In genomic region chr18:66393463-66393862, GRCh38 we compare ENCODE assay signal across 17 cellular contexts.
DNase-seq lines count a peak whose midpoint lies in the region; ATAC-seq and TF ChIP-seq lines count a peak whose summit lies in the region.
"Had no signal": no experiment of that assay in that cellular context is flagged by ENCODE, and none has a peak within 500 bp of the region (broad histone marks: within the 10 kb centered on the region; RNA-seq: fewer than 3 reads in every experiment).

No MANE protein-coding gene starts in this region.

- WGBS in mesendoderm (ENCODE audit: extremely low coverage, insufficient coverage, low lambda C conversion rate) = no CpG with 5 or more reads among the region's 1 CpG

- no peak overlapping the region for H4K5ac ChIP-seq in mesendoderm (ENCODE audit: low read length)

- no peaks in the 10 kb centered on the region for H3K27me3 ChIP-seq in A673 (replicated peaks; ENCODE audit: insufficient read depth, low read depth, low read length, poor library complexity)
- no peaks in the 10 kb centered on the region for H3K27me3 ChIP-seq in Karpas-422 (ENCODE audit: low read length)
- no peaks in the 10 kb centered on the region for H3K27me3 ChIP-seq in mesendoderm (ENCODE audit: insufficient read depth, low read length, poor library complexity)
- H3K27me3 ChIP-seq: SJSA1 had no signal

- H3K36me3 ChIP-seq in A673 (ENCODE audit: insufficient read depth, low read length, poor library complexity, severe bottlenecking) = no peaks in the 10 kb centered on the region
- no peaks in the 10 kb centered on the region for H3K36me3 ChIP-seq in Karpas-422 (ENCODE audit: insufficient read depth, low read length)
- H3K36me3 ChIP-seq in mesendoderm (ENCODE audit: control insufficient read depth, insufficient read depth, low read length) = no peaks in the 10 kb centered on the region
- H3K36me3 ChIP-seq: SJSA1 had no signal

- no peak overlapping the region for H3K4me3 ChIP-seq in A673 (ENCODE audit: low read depth, low read length, poor library complexity, severe bottlenecking)
- H3K4me3 ChIP-seq in Karpas-422 (ENCODE audit: low read length) = peak overlapping the region; percentile 37
- no peak overlapping the region for H3K4me3 ChIP-seq in mesendoderm (ENCODE audit: low read length)
- H3K4me3 ChIP-seq: SJSA1 had no signal

- intact Hi-C loops in A673 (cut with micrococcal nuclease; ENCODE audit: unreplicated experiment) = no loop called here

- H2BK15ac ChIP-seq in mesendoderm (replicated peaks; ENCODE audit: low read depth) = no peak overlapping the region

- no peaks in the 10 kb centered on the region for H4K20me1 ChIP-seq in Karpas-422 (ENCODE audit: insufficient read depth, low read depth, low read length)

- H3K23ac ChIP-seq in mesendoderm (ENCODE audit: low read length) = no peak overlapping the region

- H3K9me3 ChIP-seq in A673 (ENCODE audit: low read depth, low read length, poor library complexity, severe bottlenecking) = no peaks in the 10 kb centered on the region
- peaks cover 56% of the 10 kb centered on the region for H3K9me3 ChIP-seq in Karpas-422 (ENCODE audit: low read length)

- no peaks in the 10 kb centered on the region for H3K79me1 ChIP-seq in mesendoderm (ENCODE audit: low read length)

- H3K4me1 Mint-ChIP-seq in WTC11 = no peaks in the 10 kb centered on the region
- H3K4me1 Mint-ChIP-seq in activated CD4-positive, alpha-beta memory T cell treated with anti-CD3 and anti-CD28 coated beads, Interleukin-2, amount 10 ng/mL, durations not matched to agents 7 days and 5 days = no peaks in the 10 kb centered on the region
- H3K4me1 Mint-ChIP-seq: CD8-positive, alpha-beta memory T cell had no signal

- H2BK5ac ChIP-seq in mesendoderm (ENCODE audit: low read length) = no peak overlapping the region

- no peak overlapping the region for H3K56ac ChIP-seq in mesendoderm (ENCODE audit: low read length)

- no peak overlapping the region for H3K27ac Mint-ChIP-seq in WTC11
- H3K27ac Mint-ChIP-seq in activated CD4-positive, alpha-beta memory T cell treated with anti-CD3 and anti-CD28 coated beads, Interleukin-2, amount 10 ng/mL, durations not matched to agents 7 days and 5 days = no peak overlapping the region
- H3K27ac Mint-ChIP-seq: CD8-positive, alpha-beta memory T cell had no signal

- POLR2A ChIA-PET in A673 (lab: Charles Lee; ENCODE audit: low non-redundant PET) = interaction anchor here (0.6 kb wide), 1 partner anchor 444 kb away, joined by 3 read pairs; no protein-coding TSS in a partner anchor
- POLR2A ChIA-PET in WTC11 (lab: Charles Lee) = no interaction called here
- POLR2A ChIA-PET in activated CD4-positive, alpha-beta memory T cell treated with anti-CD3 and anti-CD28 coated beads, Interleukin-2, amount 10 ng/mL, durations not matched to agents 7 days and 5 days (lab: Charles Lee) = no interaction called here

- H3K4me1 ChIP-seq in A673 (ENCODE audit: insufficient read depth, low read length, poor library complexity, severe bottlenecking) (no peaks in the 10 kb centered on the region), Karpas-422 (ENCODE audit: low read length) (no peaks in the 10 kb centered on the region), mesendoderm (ENCODE audit: control insufficient read depth, low read depth, low read length) (no peaks in the 10 kb centered on the region)
- H3K4me1 ChIP-seq: SJSA1 had no signal

- no peaks in the 10 kb centered on the region for H3K9me2 ChIP-seq in Karpas-422 (replicated peaks; ENCODE audit: insufficient read depth, low read length)

- no peak overlapping the region for H2AFZ ChIP-seq in Karpas-422 (ENCODE audit: low read length)

- no TSS peak for BruUV-seq in A673 (replicated peaks; lab: Mats Ljungman, UMichigan)

- no peak overlapping the region for H3K9ac ChIP-seq in Karpas-422 (ENCODE audit: low read length)
- no peak overlapping the region for H3K9ac ChIP-seq in mesendoderm (ENCODE audit: low read length)

- peak; percentile 35; the same call in 1 of the 2 replicates for TF ChIP-seq CTCF in A673 (conservative IDR thresholded peaks at IDR 0.05; ENCODE audit: low read depth, low read length)
- TF ChIP-seq CTCF in WTC11 (IDR thresholded peaks at IDR 0.05) = no peak

- no peak overlapping the region for H3K18ac ChIP-seq in mesendoderm (ENCODE audit: low read length)

- H3K4ac ChIP-seq in mesendoderm (ENCODE audit: low read depth, low read length) = no peak overlapping the region

- H3K27ac ChIP-seq in A673 (ENCODE audit: low read depth, low read length, poor library complexity, severe bottlenecking) (no peak overlapping the region), Karpas-422 (ENCODE audit: low read length) (no peak overlapping the region), mesendoderm (ENCODE audit: low read depth, low read length) (no peak overlapping the region)
- H3K27ac ChIP-seq: SJSA1 had no signal

- H3K4me2 ChIP-seq in Karpas-422 (ENCODE audit: low read depth, low read length, poor library complexity, severe bottlenecking) (no peak overlapping the region), mesendoderm (ENCODE audit: low read length) (no peak overlapping the region)

- H4K8ac ChIP-seq in mesendoderm (ENCODE audit: low read depth, low read length) = no peak overlapping the region

- H3K9me3 Mint-ChIP-seq in WTC11 = peaks cover 54% of the 10 kb centered on the region
- peaks cover 30% of the 10 kb centered on the region for H3K9me3 Mint-ChIP-seq in activated CD4-positive, alpha-beta memory T cell treated with anti-CD3 and anti-CD28 coated beads, Interleukin-2, amount 10 ng/mL, durations not matched to agents 7 days and 5 days

- H3K27me3 Mint-ChIP-seq in WTC11 (ENCODE audit: low read depth) = no peaks in the 10 kb centered on the region; the same call in 1 of the 2 replicates
- no peaks in the 10 kb centered on the region for H3K27me3 Mint-ChIP-seq in activated CD4-positive, alpha-beta memory T cell treated with anti-CD3 and anti-CD28 coated beads, Interleukin-2, amount 10 ng/mL, durations not matched to agents 7 days and 5 days
- H3K27me3 Mint-ChIP-seq: CD8-positive, alpha-beta memory T cell had no signal

- CTCF ChIA-PET in A673 (lab: Charles Lee) (no interaction called here), WTC11 (lab: Charles Lee) (interaction anchor here (0.6 to 1.7 kb wide), 11 partner anchors 11 to 668 kb away, joined by 3 to 10 read pairs (median 3); no protein-coding TSS in a partner anchor)
- CTCF ChIA-PET in activated CD4-positive, alpha-beta memory T cell treated with anti-CD3 and anti-CD28 coated beads, Interleukin-2, amount 10 ng/mL, durations not matched to agents 7 days and 5 days (lab: Charles Lee) = no interaction called here

- H2BK120ac ChIP-seq in mesendoderm (ENCODE audit: low read depth, low read length) = no peak overlapping the region

- ATAC-seq in WTC11 = peak; percentile 86
- no peak for ATAC-seq in HG03571 (IDR thresholded peaks at IDR 0.05; ENCODE audit: unreplicated experiment)
- ATAC-seq in GM19324 (IDR thresholded peaks at IDR 0.05; ENCODE audit: low FRiP score, unreplicated experiment) = no peak
- ATAC-seq: HCT116, Panc1 had no signal

- no peak overlapping the region for H3K4me3 Mint-ChIP-seq in WTC11
- no peak overlapping the region for H3K4me3 Mint-ChIP-seq in activated CD4-positive, alpha-beta memory T cell treated with anti-CD3 and anti-CD28 coated beads, Interleukin-2, amount 10 ng/mL, durations not matched to agents 7 days and 5 days
- H3K4me3 Mint-ChIP-seq: CD8-positive, alpha-beta memory T cell had no signal

- no peak overlapping the region for H2AK5ac ChIP-seq in mesendoderm (ENCODE audit: low read length)

- H3K36me3 Mint-ChIP-seq in WTC11 = peaks cover 42% of the 10 kb centered on the region
- no peaks in the 10 kb centered on the region for H3K36me3 Mint-ChIP-seq in activated CD4-positive, alpha-beta memory T cell treated with anti-CD3 and anti-CD28 coated beads, Interleukin-2, amount 10 ng/mL, durations not matched to agents 7 days and 5 days (ENCODE audit: low read depth)

- H3K79me2 ChIP-seq in Karpas-422 (ENCODE audit: low read length) (no peaks in the 10 kb centered on the region), mesendoderm (ENCODE audit: control insufficient read depth, insufficient read depth, low read length) (no peaks in the 10 kb centered on the region)

- DNase-seq in A673 (ENCODE audit: low spot score) (no peak), Karpas-422 (no peak), WTC11 (ENCODE audit: low spot score) (no peak), mesendoderm (peak; percentile 7)
- no peak for DNase-seq in activated CD4-positive, alpha-beta memory T cell treated with anti-CD3 and anti-CD28 coated beads, Interleukin-2, amount 10 ng/mL, durations not matched to agents 7 days and 5 days
- DNase-seq: C1 segment of cervical spinal cord; CD8-positive, alpha-beta memory T cell; DMS79; KBM-7; NCI-H1694 treated with DMSO at 0.1 percent for 48 hours; NCI-H2227 treated with DMSO at 0.1 percent for 48 hours; NCI-H510A treated with DMSO at 0.1 percent for 48 hours had no signal

TF ChIP-seq in WTC11, 78 proteins besides CTCF, POLR2A, EP300 and RAD21:
- TF ChIP-seq OVOL2 (CRISPR knock-in tag; IDR thresholded peaks at IDR 0.05; ENCODE audit: borderline replicate concordance) (no peak), NR2C2 (CRISPR knock-in tag; IDR thresholded peaks at IDR 0.05) (no peak), NR3C1 (CRISPR knock-in tag; conservative IDR thresholded peaks at IDR 0.05; ENCODE audit: low read depth) (no peak), GRHL2 (CRISPR knock-in tag; IDR thresholded peaks at IDR 0.05; ENCODE audit: insufficient replicate concordance, severe bottlenecking) (no peak), JUN (CRISPR knock-in tag; IDR thresholded peaks at IDR 0.05) (no peak), MXD4 (CRISPR knock-in tag; IDR thresholded peaks at IDR 0.05; ENCODE audit: borderline replicate concordance) (no peak), SMAD3 (CRISPR knock-in tag; IDR thresholded peaks at IDR 0.05; ENCODE audit: borderline replicate concordance) (no peak), ZNF263 (CRISPR knock-in tag; IDR thresholded peaks at IDR 0.05; ENCODE audit: low read depth) (no peak), ERG (CRISPR knock-in tag; IDR thresholded peaks at IDR 0.05) (no peak), NFATC4 (CRISPR knock-in tag; IDR thresholded peaks at IDR 0.05) (no peak), EMX1 (CRISPR knock-in tag; IDR thresholded peaks at IDR 0.05) (no peak), ZNF671 (CRISPR knock-in tag; IDR thresholded peaks at IDR 0.05) (no peak), ZNF317 (CRISPR knock-in tag; IDR thresholded peaks at IDR 0.05; ENCODE audit: borderline replicate concordance, low read depth) (no peak), PRRX2 (CRISPR knock-in tag; IDR thresholded peaks at IDR 0.05) (no peak)
